In the genomic region with DNA sequence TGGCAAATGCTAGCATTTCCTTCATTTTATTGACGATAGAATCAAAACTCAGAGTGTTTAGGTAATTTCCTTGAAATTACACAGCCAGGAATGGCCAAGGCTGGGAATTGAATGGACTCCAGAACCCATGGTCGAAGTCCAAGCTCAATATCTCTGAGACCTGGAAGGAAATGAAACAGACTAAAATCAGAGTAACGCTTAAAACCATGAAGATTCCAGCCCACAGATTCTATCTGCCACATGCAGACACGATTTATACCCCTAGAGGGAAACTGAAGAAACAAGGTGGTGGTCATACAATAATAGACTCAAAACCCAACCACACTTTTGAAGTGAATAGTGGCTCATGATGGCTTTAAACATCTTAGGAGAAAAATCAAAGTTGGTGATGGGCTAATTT, we compare ENCODE assay signal across 18 cellular contexts.
DNase-seq lines count a peak whose midpoint lies in the region; ATAC-seq and TF ChIP-seq lines count a peak whose summit lies in the region.
"Had no signal": no experiment of that assay in that cellular context is flagged by ENCODE, and none has a peak within 500 bp of the region (broad histone marks: within the 10 kb centered on the region; RNA-seq: fewer than 3 reads in every experiment).

No MANE protein-coding gene starts in this region.

- intact Hi-C loops in CD4-positive, alpha-beta memory T cell (cut with micrococcal nuclease): loop anchor here (2.0 kb wide), 2 partner anchors 67 to 93 kb away; no protein-coding TSS in a partner anchor

- H4K20me1 ChIP-seq in hepatocyte (ENCODE audit: insufficient read depth, poor library complexity, severe bottlenecking): no peaks in the 10 kb centered on the region

- H3K27me3 ChIP-seq in BE2C (no peaks in the 10 kb centered on the region), hepatocyte (no peaks in the 10 kb centered on the region)
- H3K27me3 ChIP-seq in CD4-positive, alpha-beta memory T cell (ENCODE audit: insufficient read depth, low read length): no peaks in the 10 kb centered on the region
- H3K27me3 ChIP-seq: heart right ventricle, suprapubic skin had no signal

- H3K27ac ChIP-seq in CD4-positive, alpha-beta memory T cell (ENCODE audit: low read depth, low read length): peak overlapping the region; percentile 25
- H3K27ac ChIP-seq in hepatocyte: no peak overlapping the region
- H3K27ac ChIP-seq: heart right ventricle, suprapubic skin had no signal

- H3K4me1 ChIP-seq in BE2C (peaks cover 10% of the 10 kb centered on the region), hepatocyte (ENCODE audit: insufficient read depth) (no peaks in the 10 kb centered on the region)
- H3K4me1 ChIP-seq in CD4-positive, alpha-beta memory T cell (ENCODE audit: insufficient read depth, low read length): peaks cover 67% of the 10 kb centered on the region
- H3K4me1 ChIP-seq: suprapubic skin had no signal

- ATAC-seq in HG03025 (IDR thresholded peaks at IDR 0.05; ENCODE audit: low FRiP score, unreplicated experiment): no peak
- ATAC-seq: heart right ventricle, Right ventricle myocardium inferior had no signal

- no peak overlapping the region for H3K4me2 ChIP-seq in hepatocyte

- H3K27ac Mint-ChIP-seq in CD4-positive, alpha-beta memory T cell: peak overlapping the region; percentile 81 to 96 (median 86)
- H3K27ac Mint-ChIP-seq in activated CD4-positive, alpha-beta memory T cell treated with anti-CD3 and anti-CD28 coated beads, Interleukin-2, amount 10 ng/mL, durations not matched to agents 7 days and 5 days: peak overlapping the region; percentile 98
- H3K27ac Mint-ChIP-seq: IgD-negative memory B cell, nephron, progenitor cell of endocrine pancreas had no signal

- H3K36me3 ChIP-seq in BE2C: no peaks in the 10 kb centered on the region
- H3K36me3 ChIP-seq in CD4-positive, alpha-beta memory T cell (ENCODE audit: insufficient read depth, low read length): no peaks in the 10 kb centered on the region
- H3K36me3 ChIP-seq in hepatocyte (replicated peaks; ENCODE audit: insufficient read depth, low read depth): no peaks in the 10 kb centered on the region
- H3K36me3 ChIP-seq: heart right ventricle, suprapubic skin had no signal

- H3K9me3 ChIP-seq in BE2C: no peaks in the 10 kb centered on the region
- no peaks in the 10 kb centered on the region for H3K9me3 ChIP-seq in CD4-positive, alpha-beta memory T cell (ENCODE audit: control insufficient read depth in 1 of 2, low read length in 2 of 2)
- H3K9me3 ChIP-seq in hepatocyte (ENCODE audit: low read depth): no peaks in the 10 kb centered on the region
- H3K9me3 ChIP-seq: heart right ventricle, suprapubic skin had no signal

- no peak overlapping the region for H2AFZ ChIP-seq in hepatocyte

- H3K4me1 Mint-ChIP-seq in CD4-positive, alpha-beta memory T cell: peaks cover 45 to 77% (median 64%) of the 10 kb centered on the region in 4 donors
- H3K4me1 Mint-ChIP-seq in activated CD4-positive, alpha-beta memory T cell treated with anti-CD3 and anti-CD28 coated beads, Interleukin-2, amount 10 ng/mL, durations not matched to agents 7 days and 5 days: peaks cover 66% of the 10 kb centered on the region
- H3K4me1 Mint-ChIP-seq: nephron had no signal

- DNase-seq in BE2C (no peak), fibroblast of the aortic adventitia (ENCODE audit: low read depth) (peak; percentile 32), NCI-H2227 (lab: John Stamatoyannopoulos, UW; ENCODE audit: unreplicated experiment) (no peak), hepatocyte (ENCODE audit: low spot score) (no peak), dedifferentiated amniotic fluid mesenchymal stem cell (ENCODE audit: extremely low spot score) (no peak)
- DNase-seq in CD4-positive, alpha-beta memory T cell: no peak
- DNase-seq in activated CD4-positive, alpha-beta memory T cell treated with anti-CD3 and anti-CD28 coated beads, Interleukin-2, amount 10 ng/mL, durations not matched to agents 7 days and 5 days: no peak
- DNase-seq: H7; heart right ventricle; NCI-H510A treated with DMSO at 0.1 percent for 48 hours; stimulated activated CD4-positive, alpha-beta T cell treated with anti-CD3 and anti-CD28 coated beads, Interleukin-4, amount 100 ng/mL, for 24 hours had no signal

- H3K4me3 Mint-ChIP-seq in CD4-positive, alpha-beta memory T cell: peak overlapping the region in 7 of 8 donors; percentile 33 to 89 (median 85)
- H3K4me3 Mint-ChIP-seq in activated CD4-positive, alpha-beta memory T cell treated with anti-CD3 and anti-CD28 coated beads, Interleukin-2, amount 10 ng/mL, durations not matched to agents 7 days and 5 days: peak overlapping the region; percentile 70
- H3K4me3 Mint-ChIP-seq: nephron had no signal

- no peaks in the 10 kb centered on the region for H3K27me3 Mint-ChIP-seq in CD4-positive, alpha-beta memory T cell
- H3K27me3 Mint-ChIP-seq in activated CD4-positive, alpha-beta memory T cell treated with anti-CD3 and anti-CD28 coated beads, Interleukin-2, amount 10 ng/mL, durations not matched to agents 7 days and 5 days: no peaks in the 10 kb centered on the region
- H3K27me3 Mint-ChIP-seq: progenitor cell of endocrine pancreas had no signal

- H3K79me2 ChIP-seq in hepatocyte: peaks cover 35% of the 10 kb centered on the region

- H3K4me3 ChIP-seq in BE2C (ENCODE audit: low read depth, low read length) (peak overlapping the region; percentile 14), fibroblast of the aortic adventitia (ENCODE audit: low read depth, low read length) (no peak overlapping the region), hepatocyte (no peak overlapping the region)
- H3K4me3 ChIP-seq in CD4-positive, alpha-beta memory T cell (ENCODE audit: low read length in 2 of 2): no peak overlapping the region
- H3K4me3 ChIP-seq: heart right ventricle, skin epidermis, suprapubic skin had no signal

- TF ChIP-seq CTCF in BE2C (IDR thresholded peaks at IDR 0.05; ENCODE audit: low read depth, low read length) (peak; percentile 17; the same call in 1 of the 2 replicates), fibroblast of the aortic adventitia (IDR thresholded peaks at IDR 0.05; ENCODE audit: insufficient read depth, low read length) (no peak), hepatocyte (IDR thresholded peaks at IDR 0.05; ENCODE audit: poor library complexity) (no peak)

- WGBS in hepatocyte (ENCODE audit: low lambda C conversion rate, missing lambda C conversion rate): 68% methylated on average over 4 of the region's 4 CpGs

- peaks cover 0 to 4% (median 0%) of the 10 kb centered on the region in 8 donors for H3K9me3 Mint-ChIP-seq in CD4-positive, alpha-beta memory T cell
- H3K9me3 Mint-ChIP-seq in activated CD4-positive, alpha-beta memory T cell treated with anti-CD3 and anti-CD28 coated beads, Interleukin-2, amount 10 ng/mL, durations not matched to agents 7 days and 5 days: no peaks in the 10 kb centered on the region

- CTCF ChIA-PET in CD4-positive, alpha-beta memory T cell (lab: Charles Lee; ENCODE audit: partially characterized antibody): interaction anchor here (2.1 kb wide), 1 partner anchor 111 kb away, joined by 5 read pairs; no protein-coding TSS in a partner anchor
- CTCF ChIA-PET in activated CD4-positive, alpha-beta memory T cell treated with anti-CD3 and anti-CD28 coated beads, Interleukin-2, amount 10 ng/mL, durations not matched to agents 7 days and 5 days (lab: Charles Lee): no interaction called here

- peaks cover 0 to 13% of the 10 kb centered on the region in 2 donors for H3K36me3 Mint-ChIP-seq in CD4-positive, alpha-beta memory T cell
- H3K36me3 Mint-ChIP-seq in activated CD4-positive, alpha-beta memory T cell treated with anti-CD3 and anti-CD28 coated beads, Interleukin-2, amount 10 ng/mL, durations not matched to agents 7 days and 5 days (ENCODE audit: low read depth): peaks cover 42% of the 10 kb centered on the region

- POLR2A ChIA-PET in CD4-positive, alpha-beta memory T cell (lab: Charles Lee; ENCODE audit: partially characterized antibody): interaction anchor here (0.8 to 3.0 kb wide), 4 partner anchors 67 to 98 kb away, joined by 3 to 15 read pairs (median 3); partner anchors contain the start of gene PRKCA
- POLR2A ChIA-PET in activated CD4-positive, alpha-beta memory T cell treated with anti-CD3 and anti-CD28 coated beads, Interleukin-2, amount 10 ng/mL, durations not matched to agents 7 days and 5 days (lab: Charles Lee): interaction anchor here (0.6 to 2.4 kb wide), 3 partner anchors 10 to 96 kb away, joined by 3 to 12 read pairs (median 3); partner anchors contain the start of gene PRKCA

- no peaks in the 10 kb centered on the region for H3K9me2 ChIP-seq in hepatocyte (replicated peaks; ENCODE audit: insufficient read depth)
